8 cellular contexts compared by ENCODE assay signal in the genomic region with DNA sequence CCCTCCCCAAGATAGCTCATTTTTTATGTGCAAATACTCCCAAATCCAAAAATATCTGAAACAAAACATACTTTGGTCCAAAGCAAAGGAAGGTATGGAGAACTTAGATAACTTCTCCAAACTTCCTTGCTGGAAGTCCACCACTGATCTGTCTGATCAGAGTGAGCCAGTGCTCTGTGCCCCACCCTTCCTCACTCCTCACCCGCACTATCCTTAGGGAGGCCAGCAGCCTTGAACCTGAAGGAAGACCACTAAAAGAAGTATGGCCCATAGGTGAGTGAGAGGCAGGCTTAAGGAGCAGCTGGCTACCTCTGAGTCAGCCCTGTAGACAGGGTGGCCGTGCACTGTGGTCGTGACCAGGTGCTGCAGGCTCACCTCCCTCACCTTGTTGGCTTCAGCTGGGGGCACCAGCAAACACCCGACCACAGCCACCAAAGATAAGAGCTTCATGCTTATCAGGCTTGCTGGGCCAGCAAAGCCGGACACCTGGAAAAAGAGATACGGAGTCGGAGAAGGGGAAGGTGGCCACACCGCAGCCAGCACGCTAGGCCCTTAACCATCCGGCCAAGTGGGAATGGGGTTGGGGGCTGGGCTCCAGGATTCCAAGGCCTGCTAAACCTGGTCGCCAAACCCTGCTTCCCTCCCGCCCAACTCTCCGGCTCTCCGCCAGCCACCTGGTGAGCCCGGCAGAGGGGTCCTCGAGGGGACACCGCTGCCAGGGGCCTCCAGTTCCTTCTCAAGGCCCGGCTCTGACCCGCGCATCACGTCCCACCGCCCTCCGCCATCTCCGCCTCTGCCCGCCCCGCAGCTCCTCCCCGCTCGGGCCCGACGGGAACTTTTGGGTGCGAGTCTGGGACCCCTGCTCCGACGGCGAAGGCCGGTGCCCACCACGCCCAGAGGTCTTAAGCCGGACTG. TPM values are rescaled to one million over a fixed set of nuclear protein-coding genes. Genes with fewer than 3 reads are reported as not detected.
DNase-seq lines count a peak whose midpoint lies in the region; ATAC-seq and TF ChIP-seq lines count a peak whose summit lies in the region.

No MANE protein-coding gene starts in this region.

- peak overlapping the region; percentile 99 for H3K4me2 ChIP-seq in GM23338
- peak overlapping the region; percentile 99 for H3K4me2 ChIP-seq in skeletal muscle satellite cell (ENCODE audit: low read length)

- H3K4me1 ChIP-seq in GM23338 (ENCODE audit: insufficient read depth): 0 out of 2 replicates have a peak, but pooled peaks cover 11% of the 10 kb centered on the region
- peaks cover 6% of the 10 kb centered on the region for H3K4me1 ChIP-seq in right cardiac atrium (ENCODE audit: control insufficient read depth, insufficient read depth, low read length)
- peaks cover 10% of the 10 kb centered on the region for H3K4me1 ChIP-seq in skeletal muscle satellite cell (ENCODE audit: control insufficient read depth, insufficient read depth, low read length)

- TF ChIP-seq CTCF in GM23338 (conservative IDR thresholded peaks at IDR 0.05; ENCODE audit: low read depth in 2 of 2): no peak
- no peak for TF ChIP-seq CTCF in activated B cell treated with CpG ODN at 0.5 μM for 24 hours (IDR thresholded peaks at IDR 0.05)

- peak overlapping the region; percentile 84 for H3K9ac ChIP-seq in skeletal muscle satellite cell (ENCODE audit: low read depth, low read length)

- peak; percentile 86 to 90 for ATAC-seq in activated T-cell treated with anti-CD3 and anti-CD28 coated beads, Interleukin-2, amount 50 U/mL, for 4 hours
- ATAC-seq in GM23338 (peak; percentile 81), activated B cell treated with CpG ODN at 0.5 μM for 24 hours (ENCODE audit: low read depth) (peak; percentile 81), right cardiac atrium (peak; percentile 85 to 87)

- H3K4me3 ChIP-seq in GM23338: peak overlapping the region; percentile 93
- H3K4me3 ChIP-seq in Jurkat, Clone E6-1 (ENCODE audit: low read length): peak overlapping the region; percentile 79
- peak overlapping the region; percentile 98 for H3K4me3 ChIP-seq in right cardiac atrium (ENCODE audit: low read length)
- peak overlapping the region; percentile 84 for H3K4me3 ChIP-seq in skeletal muscle satellite cell (ENCODE audit: low read length)

- H3K4me3 Mint-ChIP-seq in activated T-cell treated with anti-CD3 and anti-CD28 coated beads, Interleukin-2, amount 50 U/mL, for 4 hours: peak overlapping the region; percentile 86
- H3K4me3 Mint-ChIP-seq in GM23338 (peak overlapping the region; percentile 96), activated B cell treated with CpG ODN at 0.5 μM for 24 hours (peak overlapping the region; percentile 92)

- H3K27me3 ChIP-seq in GM23338 (ENCODE audit: insufficient read depth) (no peaks in the 10 kb centered on the region), right cardiac atrium (ENCODE audit: control insufficient read depth, insufficient read depth) (no peaks in the 10 kb centered on the region), skeletal muscle satellite cell (ENCODE audit: control insufficient read depth, insufficient read depth, low read length) (peaks cover 23% of the 10 kb centered on the region)

- H2AFZ ChIP-seq in GM23338: peak overlapping the region; percentile 3; the same call in 1 of the 2 replicates

- 3% methylated on average over 37 of the region's 37 CpGs for WGBS in right cardiac atrium

- intact Hi-C loops in activated B cell treated with CpG ODN at 0.5 μM for 24 hours (cut with micrococcal nuclease): loop anchor here (1.0 kb wide), 2 partner anchors 17 to 134 kb away; no protein-coding TSS in a partner anchor
- intact Hi-C loops in right cardiac atrium (cut with DNase I): no loop called here

- peaks cover 8% of the 10 kb centered on the region for H3K36me3 Mint-ChIP-seq in activated T-cell treated with anti-CD3 and anti-CD28 coated beads, Interleukin-2, amount 50 U/mL, for 4 hours (ENCODE audit: insufficient read depth)
- H3K36me3 Mint-ChIP-seq in GM23338 (ENCODE audit: low read depth) (peaks cover 43% of the 10 kb centered on the region), activated B cell treated with CpG ODN at 0.5 μM for 24 hours (ENCODE audit: low read depth) (peaks cover 16% of the 10 kb centered on the region)

- CTCF ChIA-PET in activated B cell treated with CpG ODN at 0.5 μM for 24 hours (lab: Charles Lee): interaction anchor here (1.1 to 1.6 kb wide), 5 partner anchors 16 to 181 kb away, joined by 3 to 4 read pairs (median 3); no protein-coding TSS in a partner anchor

- peaks cover 16% of the 10 kb centered on the region for H3K79me2 ChIP-seq in GM23338 (replicated peaks; ENCODE audit: insufficient read depth)

- POLR2A ChIA-PET in activated B cell treated with CpG ODN at 0.5 μM for 24 hours (lab: Charles Lee): interaction anchor here (0.5 to 1.9 kb wide), 9 partner anchors 14 to 791 kb away, joined by 3 to 15 read pairs (median 5); no protein-coding TSS in a partner anchor

- no peak for DNase-seq in activated T-cell treated with anti-CD3 and anti-CD28 coated beads, Interleukin-2, amount 50 U/mL, for 4 hours
- DNase-seq in activated T-cell treated with anti-CD3 and anti-CD28 coated beads, Interleukin-2, amount 50 U/mL, for 48 hours: no peak
- DNase-seq in GM23338 (ENCODE audit: low spot score) (peak; percentile 64), activated B cell treated with CpG ODN at 0.5 μM for 24 hours (no peak), right cardiac atrium (no peak), iPS-NIHi11 (ENCODE audit: low spot score) (no peak)
- no peak for DNase-seq in Jurkat, Clone E6-1 (ENCODE audit: low read depth, low spot score)

- H3K36me3 ChIP-seq in GM23338 (ENCODE audit: insufficient read depth) (peaks cover 25% of the 10 kb centered on the region), skeletal muscle satellite cell (ENCODE audit: insufficient read depth, low read length) (peaks cover 27% of the 10 kb centered on the region)

- no peaks in the 10 kb centered on the region for H3F3A ChIP-seq in GM23338 (replicated peaks; ENCODE audit: low read depth)

- peaks cover 11% of the 10 kb centered on the region for H3K27me3 Mint-ChIP-seq in activated T-cell treated with anti-CD3 and anti-CD28 coated beads, Interleukin-2, amount 50 U/mL, for 4 hours (ENCODE audit: low read depth)
- H3K27me3 Mint-ChIP-seq in GM23338 (ENCODE audit: insufficient read depth, low read depth, poor library complexity) (peaks cover 2% of the 10 kb centered on the region), activated B cell treated with CpG ODN at 0.5 μM for 24 hours (peaks cover 5% of the 10 kb centered on the region)

- H3K27ac Mint-ChIP-seq in GM23338 (peak overlapping the region; percentile 86), activated B cell treated with CpG ODN at 0.5 μM for 24 hours (peak overlapping the region; percentile 89)

- H3K9me3 Mint-ChIP-seq in activated T-cell treated with anti-CD3 and anti-CD28 coated beads, Interleukin-2, amount 50 U/mL, for 4 hours: no peaks in the 10 kb centered on the region
- H3K9me3 Mint-ChIP-seq in GM23338 (peaks cover 5% of the 10 kb centered on the region), activated B cell treated with CpG ODN at 0.5 μM for 24 hours (no peaks in the 10 kb centered on the region)

- H3K27ac ChIP-seq in GM23338 (ENCODE audit: low read depth) (0 out of 2 replicates have a peak overlapping the region, but pooled peaks have one; percentile 45), right cardiac atrium (ENCODE audit: low read length) (no peak overlapping the region)

- H3K9me2 ChIP-seq in GM23338 (ENCODE audit: insufficient read depth): no peaks in the 10 kb centered on the region

- peaks cover 6% of the 10 kb centered on the region; the same call in 1 of the 2 replicates for H4K20me1 ChIP-seq in GM23338 (replicated peaks; ENCODE audit: insufficient read depth)

- H3K9me3 ChIP-seq in right cardiac atrium (ENCODE audit: control insufficient read depth, low read length) (no peaks in the 10 kb centered on the region), skeletal muscle satellite cell (replicated peaks; ENCODE audit: low read length) (no peaks in the 10 kb centered on the region)

- H3K4me1 Mint-ChIP-seq in activated T-cell treated with anti-CD3 and anti-CD28 coated beads, Interleukin-2, amount 50 U/mL, for 4 hours (ENCODE audit: low read depth): peaks cover 15% of the 10 kb centered on the region
- H3K4me1 Mint-ChIP-seq in GM23338 (peaks cover 16% of the 10 kb centered on the region), activated B cell treated with CpG ODN at 0.5 μM for 24 hours (peaks cover 16% of the 10 kb centered on the region)

RNA-seq across cellular contexts. Expression of gene TMEM9, which starts 0.5 kb away (rescaled TPM):
- total RNA-seq in activated T-cell treated with anti-CD3 and anti-CD28 coated beads, Interleukin-2, amount 50 U/mL, for 4 hours: 10 to 100 TPM in 1 of 3 donors, 1 to 10 TPM in 2; 9.7 to 14.0 (median 9.9) TPM
- 109 and 147 TPM in 2 replicates for total RNA-seq in GM23338 (2014; rRNA removed; shearing (Covaris generic))
- polyA plus RNA-seq in GM23338 (2016; fragmentation: Nextera tagmentation; extraction: Ambion mirVana) (71.1 and 78.6 TPM in 2 replicates), right cardiac atrium (44.4 TPM)
- polyA plus RNA-seq in Jurkat, Clone E6-1 (2012; ENCODE audit: insufficient read depth, insufficient read length): 42.6 TPM
- total RNA-seq in activated B cell treated with CpG ODN at 0.5 μM for 24 hours (19.0 and 21.7 TPM in 2 replicates), right cardiac atrium (10 to 100 TPM; 45.3 to 54.6 (median 46.6) TPM)
- total RNA-seq in skeletal muscle satellite cell (2012; rRNA removed): 29.2 and 36.3 TPM in 2 replicates

RNA-seq across cellular contexts. Expression of gene ASCL5, which starts 26.7 kb away (rescaled TPM):
- total RNA-seq in activated T-cell treated with anti-CD3 and anti-CD28 coated beads, Interleukin-2, amount 50 U/mL, for 4 hours: not detected
- total RNA-seq in GM23338 (2014; rRNA removed; shearing (Covaris generic)): 0.54 TPM in 1 of 2 replicates, not detected in the other
- not detected in 2 replicates for polyA plus RNA-seq in GM23338 (2016; fragmentation: Nextera tagmentation; extraction: Ambion mirVana)
- 0.61 TPM for polyA plus RNA-seq in Jurkat, Clone E6-1 (2012; ENCODE audit: insufficient read depth, insufficient read length)
- total RNA-seq in activated B cell treated with CpG ODN at 0.5 μM for 24 hours: not detected in 2 replicates
- not detected for total RNA-seq in right cardiac atrium
- not detected for polyA plus RNA-seq in right cardiac atrium
- not detected in 2 replicates for total RNA-seq in skeletal muscle satellite cell (2012; rRNA removed)

RNA-seq across cellular contexts. Expression of gene IGFN1, which starts 36.9 kb away (rescaled TPM):
- not detected for total RNA-seq in activated T-cell treated with anti-CD3 and anti-CD28 coated beads, Interleukin-2, amount 50 U/mL, for 4 hours
- total RNA-seq in GM23338 (2014; rRNA removed; shearing (Covaris generic)): not detected in 2 replicates
- polyA plus RNA-seq in GM23338 (2016; fragmentation: Nextera tagmentation; extraction: Ambion mirVana) (not detected in 2 replicates), right cardiac atrium (0.54 TPM)
- polyA plus RNA-seq in Jurkat, Clone E6-1 (2012; ENCODE audit: insufficient read depth, insufficient read length): not detected
- total RNA-seq in activated B cell treated with CpG ODN at 0.5 μM for 24 hours (not detected in 2 replicates), right cardiac atrium (1 to 10 TPM in 1 of 4 donors, under 1 TPM in 3; 0.14 to 1.6 (median 0.48) TPM)
- under 0.01 and 0.25 TPM in 2 replicates for total RNA-seq in skeletal muscle satellite cell (2012; rRNA removed)

RNA-seq across cellular contexts. Expression of gene CACNA1S, which starts 41.5 kb away (rescaled TPM):
- total RNA-seq in activated T-cell treated with anti-CD3 and anti-CD28 coated beads, Interleukin-2, amount 50 U/mL, for 4 hours: not detected
- 0.03 and 0.04 TPM in 2 replicates for total RNA-seq in GM23338 (2014; rRNA removed; shearing (Covaris generic))
- polyA plus RNA-seq in GM23338 (2016; fragmentation: Nextera tagmentation; extraction: Ambion mirVana) (not detected in 2 replicates), right cardiac atrium (not detected)
- not detected for polyA plus RNA-seq in Jurkat, Clone E6-1 (2012; ENCODE audit: insufficient read depth, insufficient read length)
- total RNA-seq in activated B cell treated with CpG ODN at 0.5 μM for 24 hours (not detected in 2 replicates), right cardiac atrium (under 1 TPM in 2 of 4 donors, not detected in 2; 0.06 to 0.09 TPM)
- under 0.01 and 3.3 TPM in 2 replicates for total RNA-seq in skeletal muscle satellite cell (2012; rRNA removed)
